In genomic region chr13:43426355-43426754, GRCh38 we compare ENCODE assay signal across 27 cellular contexts.
"Had no signal": no experiment of that assay in that cellular context is flagged by ENCODE, and none has a peak within 500 bp of the region (broad histone marks: within the 10 kb centered on the region; RNA-seq: fewer than 3 reads in every experiment).

No MANE protein-coding gene starts in this region.

- DNase-seq: stimulated activated CD4-positive, alpha-beta T cell treated with anti-CD3 and anti-CD28 coated beads, Interleukin-2, amount 100 ng/mL, for 48 hours; stimulated activated CD4-positive, alpha-beta T cell treated with anti-CD3 and anti-CD28 coated beads, Interleukin-4, amount 100 ng/mL, for 1 hour; stimulated activated CD4-positive, alpha-beta T cell treated with anti-CD3 and anti-CD28 coated beads, Interleukin-4, amount 100 ng/mL, for 24 hours; stimulated activated CD4-positive, alpha-beta T cell treated with anti-CD3 and anti-CD28 coated beads, Interleukin-4, amount 100 ng/mL, for 4 hours; stimulated activated CD8-positive, alpha-beta memory T cell treated with anti-CD3 and anti-CD28 coated beads, Interleukin-4, amount 100 ng/mL, for 48 hours; stimulated activated naive B cell treated with anti-CD40 and anti-IgM and Interleukin-4, amounts not matched to agents 10 μg/mL and 1 μg/mL and 100 μg/mL, for 72 hours; stimulated activated naive CD4-positive, alpha-beta T cell; stimulated activated naive CD4-positive, alpha-beta T cell treated with Interleukin-2 at 50 U/mL for 16 hours; stimulated activated naive CD8-positive, alpha-beta T cell treated with anti-CD3 and anti-CD28 coated beads, Interleukin-15, amount 100 ng/mL, for 72 hours; stimulated activated naive CD8-positive, alpha-beta T cell treated with anti-CD3 and anti-CD28 coated beads, Interleukin-15, Interleukin-2, amounts not matched to agents 100 U/mL and 50 U/mL, for 24 hours; stomach; substantia nigra; testis; thyroid gland; tibial artery; transverse colon; trophoblast cell; upper lobe of left lung; upper lobe of right lung; uterus had no signal

- H3K4me1 ChIP-seq: suprapubic skin, testis, thyroid gland, upper lobe of left lung, upper lobe of right lung, uterus had no signal

- ATAC-seq: stimulated activated effector memory CD8-positive, alpha-beta T cell treated with anti-CD3 and anti-CD28 coated beads, Interleukin-12 subunit alpha, Interleukin-12 subunit beta, amount 100 ng/mL, for 72 hours; stimulated activated memory B cell treated with anti-CD40 and anti-IgM and Interleukin-4, amounts not matched to agents 10 μg/mL and 1 μg/mL and 100 μg/mL, for 72 hours; stimulated activated naive B cell treated with anti-CD40 and anti-IgM and Interleukin-4, amounts not matched to agents 10 μg/mL and 1 μg/mL and 100 μg/mL, for 72 hours; stimulated activated naive CD8-positive, alpha-beta T cell treated with anti-CD3 and anti-CD28 coated beads, Interleukin-15, amount 100 ng/mL, for 72 hours; stimulated activated naive CD8-positive, alpha-beta T cell treated with anti-CD3 and anti-CD28 coated beads, Interleukin-15, Interleukin-2, amounts not matched to agents 100 U/mL and 50 U/mL, for 24 hours; upper lobe of right lung had no signal

- FAIRE-seq: urothelium cell line had no signal

- H3K9me3 ChIP-seq: stomach, suprapubic skin, testis, thoracic aorta, thyroid gland, tibial artery, tibial nerve, transverse colon, upper lobe of left lung, upper lobe of right lung, uterus, vagina had no signal

- H3K4me3 ChIP-seq: stomach, suprapubic skin, testis, thoracic aorta, thyroid gland, tibial artery, tibial nerve, transverse colon, upper lobe of left lung, upper lobe of right lung, uterus, vagina had no signal

- H3K36me3 ChIP-seq: stomach, suprapubic skin, thoracic aorta, thyroid gland, tibial artery, tibial nerve, transverse colon, upper lobe of left lung, upper lobe of right lung, uterus, vagina had no signal

- H3K27ac ChIP-seq: stomach, suprapubic skin, testis, thoracic aorta, thyroid gland, tibial artery, tibial nerve, transverse colon, upper lobe of left lung, upper lobe of right lung, uterus, vagina had no signal
